Comparison of ENCODE assay signal across 19 cellular contexts in the genomic region with DNA sequence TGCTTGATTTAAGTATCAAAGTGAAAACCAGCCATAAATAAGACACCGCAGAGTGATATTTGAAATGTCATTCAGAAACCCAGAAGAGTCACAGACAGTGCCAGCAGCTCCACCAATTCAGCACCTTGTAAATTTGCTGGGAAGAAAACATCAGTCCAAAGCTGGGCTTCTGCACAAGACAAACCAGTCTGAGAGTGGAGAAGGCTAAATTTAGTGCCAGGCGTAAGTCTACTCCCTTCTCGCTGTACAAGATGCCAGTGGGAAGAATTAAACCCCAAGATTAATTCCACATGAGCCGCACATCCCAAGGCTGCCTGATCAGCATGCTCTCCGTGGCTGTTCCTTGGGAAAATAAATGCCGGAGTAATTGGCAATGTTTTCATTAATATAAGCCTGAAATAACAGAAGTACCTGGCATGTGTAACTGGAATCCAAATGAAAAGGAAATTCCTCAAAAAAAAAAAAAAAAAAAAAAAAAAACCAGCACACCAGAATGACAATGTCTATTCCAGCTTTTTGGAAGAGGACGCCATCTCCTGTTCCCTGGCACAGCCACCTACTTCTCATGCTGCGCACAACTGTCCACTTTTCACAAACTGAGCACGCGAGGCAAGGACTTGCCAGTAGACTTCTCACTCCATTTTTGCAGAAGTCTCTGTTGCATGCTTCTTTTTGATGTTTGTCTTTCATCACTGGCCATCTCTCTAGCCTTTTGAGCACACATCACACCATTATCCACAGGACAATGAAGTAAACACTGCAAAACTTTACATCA.
A peak's percentile ranks its signal among the peaks of the same experiment; 100 is the strongest.
DNase-seq lines count a peak whose midpoint lies in the region; ATAC-seq, FAIRE-seq and TF ChIP-seq lines count a peak whose summit lies in the region.
"Had no signal": no experiment of that assay in that cellular context is flagged by ENCODE, and none has a peak within 500 bp of the region (broad histone marks: within the 10 kb centered on the region; RNA-seq: fewer than 3 reads in every experiment).

No MANE protein-coding gene starts in this region.

- TF ChIP-seq POLR2A in endothelial cell of umbilical vein (IDR thresholded peaks at IDR 0.05; ENCODE audit: low read depth, low read length) = no peak
- TF ChIP-seq POLR2A in tibial nerve (IDR thresholded peaks at IDR 0.05) = no peak

- 65 to 67% methylated on average over 10 of the region's 10 CpGs for WGBS in tibial nerve, 2 donors

- H2AFZ ChIP-seq in endothelial cell of umbilical vein (ENCODE audit: low read depth, low read length) = no peak overlapping the region

- peaks cover 17% of the 10 kb centered on the region for H3K27me3 Mint-ChIP-seq in activated CD4-positive, alpha-beta T cell treated with anti-CD3 and anti-CD28 coated beads, Interleukin-2, amount 10 ng/mL, durations not matched to agents 7 days and 5 days

- H3K36me3 Mint-ChIP-seq in activated CD4-positive, alpha-beta T cell treated with anti-CD3 and anti-CD28 coated beads, Interleukin-2, amount 10 ng/mL, durations not matched to agents 7 days and 5 days (ENCODE audit: low read depth) = no peaks in the 10 kb centered on the region
- H3K36me3 Mint-ChIP-seq: activated naive CD8-positive, alpha-beta T cell had no signal

- no peaks in the 10 kb centered on the region for H3K27me3 ChIP-seq in endothelial cell of umbilical vein (ENCODE audit: control insufficient read depth in 2 of 2, insufficient read depth in 2 of 2, low read length in 2 of 2)
- no peaks in the 10 kb centered on the region for H3K27me3 ChIP-seq in HAP-1 (ENCODE audit: low read depth)
- H3K27me3 ChIP-seq in tibial nerve = no peaks in the 10 kb centered on the region

- no TSS peak for BruUV-seq in endothelial cell of umbilical vein (replicated peaks; lab: Mats Ljungman, UMichigan)

- no peak overlapping the region for H3K4me3 Mint-ChIP-seq in activated CD4-positive, alpha-beta T cell treated with anti-CD3 and anti-CD28 coated beads, Interleukin-2, amount 10 ng/mL, durations not matched to agents 7 days and 5 days
- H3K4me3 Mint-ChIP-seq: activated naive CD8-positive, alpha-beta T cell; endodermal cell had no signal

- H3K4me3 ChIP-seq in endothelial cell of umbilical vein (replicated peaks in 1 of 3; ENCODE audit: insufficient read depth in 1 of 3, low read depth in 1 of 3, low read length in 3 of 3) (no peak overlapping the region), HAP-1 (no peak overlapping the region), tibial nerve (no peak overlapping the region)
- H3K4me3 ChIP-seq: K562 had no signal

- in situ Hi-C loops in HAP-1 (cut with MboI; ENCODE audit: low sequenced_read_pairs) = no loop called here

- peaks cover 5% of the 10 kb centered on the region for H3K4me1 Mint-ChIP-seq in activated CD4-positive, alpha-beta T cell treated with anti-CD3 and anti-CD28 coated beads, Interleukin-2, amount 10 ng/mL, durations not matched to agents 7 days and 5 days

- no peak overlapping the region for H3K27ac Mint-ChIP-seq in activated CD4-positive, alpha-beta T cell treated with anti-CD3 and anti-CD28 coated beads, Interleukin-2, amount 10 ng/mL, durations not matched to agents 7 days and 5 days
- H3K27ac Mint-ChIP-seq: activated naive CD8-positive, alpha-beta T cell; endodermal cell had no signal

- no peak overlapping the region for H3K4me2 ChIP-seq in endothelial cell of umbilical vein (ENCODE audit: insufficient read depth, low read length)

- H3K9me3 ChIP-seq in endothelial cell of umbilical vein (replicated peaks; ENCODE audit: control insufficient read depth, insufficient read depth, low read length) (no peaks in the 10 kb centered on the region), HAP-1 (no peaks in the 10 kb centered on the region), tibial nerve (no peaks in the 10 kb centered on the region)

- no peaks in the 10 kb centered on the region for H4K20me1 ChIP-seq in endothelial cell of umbilical vein (replicated peaks; ENCODE audit: control insufficient read depth, extremely low read depth, insufficient read depth, low read length)

- POLR2A ChIA-PET in endothelial cell of umbilical vein (lab: Charles Lee) = interaction anchor here (1.2 kb wide), 1 partner anchor 10 kb away, joined by 4 read pairs; no protein-coding TSS in a partner anchor
- POLR2A ChIA-PET in activated CD4-positive, alpha-beta T cell treated with anti-CD3 and anti-CD28 coated beads, Interleukin-2, amount 10 ng/mL, durations not matched to agents 7 days and 5 days (lab: Charles Lee) = no interaction called here

- ATAC-seq in GM18511 (IDR thresholded peaks at IDR 0.05; ENCODE audit: unreplicated experiment) = no peak
- ATAC-seq: K562, sciatic nerve had no signal

- peak overlapping the region; percentile 95 for H3K27ac ChIP-seq in VCaP
- no peak overlapping the region for H3K27ac ChIP-seq in endothelial cell of umbilical vein (ENCODE audit: insufficient read depth, low read depth, low read length)
- H3K27ac ChIP-seq in tibial nerve = no peak overlapping the region
- H3K27ac ChIP-seq: HL-60 had no signal

- no peak for TF ChIP-seq EP300 in tibial nerve (IDR thresholded peaks at IDR 0.05)

- dilution Hi-C loops in endothelial cell of umbilical vein (cut with MboI; ENCODE audit: extremely low pct_ligation_motif_present, low sequenced_read_pairs) = no loop called here

- peaks cover 13% of the 10 kb centered on the region for H3K4me1 ChIP-seq in endothelial cell of umbilical vein (ENCODE audit: control insufficient read depth, extremely low read depth, insufficient read depth, low read length)
- peaks cover 8% of the 10 kb centered on the region for H3K4me1 ChIP-seq in HAP-1
- H3K4me1 ChIP-seq in tibial nerve = no peaks in the 10 kb centered on the region

- CTCF ChIA-PET in endothelial cell of umbilical vein (lab: Charles Lee) = interaction anchor here (0.6 to 1.5 kb wide), 4 partner anchors 9 to 828 kb away, joined by 3 to 4 read pairs (median 3); no protein-coding TSS in a partner anchor
- CTCF ChIA-PET in activated CD4-positive, alpha-beta T cell treated with anti-CD3 and anti-CD28 coated beads, Interleukin-2, amount 10 ng/mL, durations not matched to agents 7 days and 5 days (lab: Charles Lee) = interaction anchor here (0.8 to 2.4 kb wide), 3 partner anchors 110 to 113 kb away, joined by 4 to 7 read pairs (median 7); no protein-coding TSS in a partner anchor

- peaks cover 0 to 4% of the 10 kb centered on the region in 2 experiments for H3K36me3 ChIP-seq in endothelial cell of umbilical vein (ENCODE audit: control insufficient read depth in 2 of 2, extremely low read depth in 1 of 2, insufficient read depth in 2 of 2, low read length in 2 of 2)
- no peaks in the 10 kb centered on the region for H3K36me3 ChIP-seq in HAP-1 (replicated peaks)
- H3K36me3 ChIP-seq in tibial nerve = peaks cover 0 to 9% (median 0%) of the 10 kb centered on the region in 3 donors

- H3K9me1 ChIP-seq in endothelial cell of umbilical vein (replicated peaks; ENCODE audit: control insufficient read depth, extremely low read depth, insufficient read depth, low read length) = no peaks in the 10 kb centered on the region

- no peak overlapping the region for H3K9ac ChIP-seq in endothelial cell of umbilical vein (replicated peaks; ENCODE audit: extremely low read depth, insufficient read depth, low read length)

- no peak for TF ChIP-seq CTCF in VCaP (conservative IDR thresholded peaks at IDR 0.05)
- TF ChIP-seq CTCF in endothelial cell of umbilical vein (IDR thresholded peaks at IDR 0.05; ENCODE audit: extremely low read depth in 1 of 2, insufficient read depth in 1 of 2, low read depth in 1 of 2, low read length in 2 of 2) = no peak
- no peak for TF ChIP-seq CTCF in tibial nerve (IDR thresholded peaks at IDR 0.05)

- DNase-seq in Ammon's horn (ENCODE audit: low spot score) (peak; percentile 73), endothelial cell of umbilical vein (ENCODE audit: low read depth, low spot score) (peak; percentile 36), nucleus accumbens (lab: John Stamatoyannopoulos, UW) (peak in 33 of 56 donors; percentile 4 to 63 (median 29)), HAP-1 (ENCODE audit: low spot score in 2 of 2) (no peak), tibial nerve (ENCODE audit: low spot score in 2 of 2) (no peak)
- DNase-seq in activated CD4-positive, alpha-beta T cell treated with anti-CD3 and anti-CD28 coated beads, Interleukin-2, amount 10 ng/mL, durations not matched to agents 7 days and 5 days = no peak
- DNase-seq: activated CD4-positive, CD25-positive, alpha-beta regulatory T cell; central memory CD4-positive, alpha-beta T cell; endodermal cell; GF-D8; NCI-H1048; stimulated activated CD4-positive, alpha-beta T cell treated with anti-CD3 and anti-CD28 coated beads, Interleukin-2, amount 100 ng/mL, for 24 hours had no signal

- intact Hi-C loops in endothelial cell of umbilical vein (cut with micrococcal nuclease) = no loop called here

- no peaks in the 10 kb centered on the region for H3K9me3 Mint-ChIP-seq in activated CD4-positive, alpha-beta T cell treated with anti-CD3 and anti-CD28 coated beads, Interleukin-2, amount 10 ng/mL, durations not matched to agents 7 days and 5 days
- H3K9me3 Mint-ChIP-seq: endodermal cell had no signal

- FAIRE-seq in endothelial cell of umbilical vein (lab: Jason Lieb, UNC) = no peak
- FAIRE-seq: D721Med, K562 had no signal

- peaks cover 2% of the 10 kb centered on the region for H3K79me2 ChIP-seq in endothelial cell of umbilical vein (ENCODE audit: control insufficient read depth, insufficient read depth, low read length)

TF ChIP-seq in endothelial cell of umbilical vein, 7 proteins besides CTCF, POLR2A, EP300 and RAD21:
- TF ChIP-seq, protein P1, sequence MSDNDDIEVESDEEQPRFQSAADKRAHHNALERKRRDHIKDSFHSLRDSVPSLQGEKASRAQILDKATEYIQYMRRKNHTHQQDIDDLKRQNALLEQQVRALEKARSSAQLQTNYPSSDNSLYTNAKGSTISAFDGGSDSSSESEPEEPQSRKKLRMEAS (IDR thresholded peaks at IDR 0.05; ENCODE audit: insufficient read depth, insufficient read length) = no peak
- no peak for TF ChIP-seq GATA2 (IDR thresholded peaks at IDR 0.05; ENCODE audit: insufficient read depth, insufficient read length, low read depth, low read length)
- TF ChIP-seq MYC (IDR thresholded peaks at IDR 0.05; ENCODE audit: low read depth, low read length) = no peak
- TF ChIP-seq EZH2 (IDR thresholded peaks at IDR 0.05; ENCODE audit: borderline replicate concordance, low read depth, low read length, severe bottlenecking) = no peak
- TF ChIP-seq FOS (IDR thresholded peaks at IDR 0.05; ENCODE audit: borderline replicate concordance, insufficient read depth, low read length) = no peak
- TF ChIP-seq JUN (IDR thresholded peaks at IDR 0.05; ENCODE audit: borderline replicate concordance, insufficient read depth, insufficient read length, low read depth) = no peak
- TF ChIP-seq POLR2AphosphoS5 (IDR thresholded peaks at IDR 0.05; ENCODE audit: insufficient read depth, low read depth, low read length) = no peak
TF ChIP-seq in endothelial cell of umbilical vein: peak in this region for 0.

Comparison
In these comparisons a context has a peak if more than half of its experiments do, and no peak if none do; other contexts are left out.
1. DNase-seq: peak in Ammon's horn (single experiment), endothelial cell of umbilical vein (single experiment) and nucleus accumbens (33 of 56); none in activated CD4-positive, alpha-beta T cell treated with anti-CD3 and anti-CD28 coated beads, Interleukin-2, amount 10 ng/mL, durations not matched to agents 7 days and 5 days (single experiment), HAP-1 (0 of 2) and tibial nerve (0 of 2).